22 cellular contexts compared by ENCODE assay signal in genomic region chr20:9594284-9594875, GRCh38.
DNase-seq lines count a peak whose midpoint lies in the region; ATAC-seq, FAIRE-seq and TF ChIP-seq lines count a peak whose summit lies in the region.
"Had no signal": no experiment of that assay in that cellular context is flagged by ENCODE, and none has a peak within 500 bp of the region (broad histone marks: within the 10 kb centered on the region; RNA-seq: fewer than 3 reads in every experiment).

No MANE protein-coding gene starts in this region.

- no peak overlapping the region for H3K4me3 Mint-ChIP-seq in Calu3 (ENCODE audit: low read depth, unreplicated experiment)
- H3K4me3 Mint-ChIP-seq: HFFc6 had no signal

- TF ChIP-seq CTCF in Calu3 (IDR thresholded peaks at IDR 0.05; ENCODE audit: unreplicated experiment) (no peak), hepatocyte (IDR thresholded peaks at IDR 0.05; ENCODE audit: poor library complexity) (no peak), pancreas (IDR thresholded peaks at IDR 0.05) (no peak), GM13976 (IDR thresholded peaks at IDR 0.05; ENCODE audit: borderline replicate concordance, control extremely low read depth, extremely low read depth, insufficient read depth, missing control alignments) (no peak)

- no peaks in the 10 kb centered on the region for H3K79me2 ChIP-seq in hepatocyte

- no peaks in the 10 kb centered on the region for H4K20me1 ChIP-seq in hepatocyte (ENCODE audit: insufficient read depth, poor library complexity, severe bottlenecking)

- CTCF ChIA-PET in Calu3 (lab: Charles Lee) = no interaction called here

- H3K27me3 ChIP-seq in hepatocyte = no peaks in the 10 kb centered on the region
- H3K27me3 ChIP-seq in pancreas = no peaks in the 10 kb centered on the region

- H3K9me3 ChIP-seq in hepatocyte (ENCODE audit: low read depth) (no peaks in the 10 kb centered on the region), pancreas (no peaks in the 10 kb centered on the region)

- DNase-seq in Calu3 = peak; percentile 19
- peak; percentile 49 for DNase-seq in RCC 7860 (ENCODE audit: low spot score)
- DNase-seq in hepatocyte (ENCODE audit: low spot score) = peak; percentile 30
- peak in 2 of 6 donors; percentile 22 to 32 for DNase-seq in pancreas
- DNase-seq in activated gamma-delta T cell treated with Interleukin-2 at 50 U/mL for 16 hours = no peak
- DNase-seq in cerebellar nuclear complex (lab: John Stamatoyannopoulos, UW) = no peak
- DNase-seq in GM13976 (ENCODE audit: low spot score) = no peak
- DNase-seq: AML-193, Caco-2, DMS79 treated with DMSO at 0.1 percent for 48 hours, GDM1, HFFc6, IMR-90, Kasumi-1, NCI-H187 treated with DMSO at 0.1 percent for 48 hours, NCI-H2171, NCI-H446 treated with DMSO at 0.1 percent for 48 hours, NCI-H774, SIG-M5 had no signal

- H3K36me3 Mint-ChIP-seq in Calu3 (ENCODE audit: insufficient read depth, unreplicated experiment) = no peaks in the 10 kb centered on the region

- intact Hi-C loops in Calu3 (cut with micrococcal nuclease; ENCODE audit: unreplicated experiment) (loop anchor here (10.0 kb wide), 1 partner anchor 80 kb away; the partner anchor contains the start of gene LAMP5), pancreas (cut with DNase I) (no loop called here)

- no peaks in the 10 kb centered on the region for H3K4me1 ChIP-seq in hepatocyte (ENCODE audit: insufficient read depth)
- H3K4me1 ChIP-seq in pancreas = peaks cover 0 to 14% (median 10%) of the 10 kb centered on the region in 3 donors

- 78% methylated on average over 1 of the region's 1 CpG for WGBS in hepatocyte (ENCODE audit: low lambda C conversion rate, missing lambda C conversion rate)
- WGBS in pancreas, 2 donors = 11 to 22% methylated on average over 1 of the region's 1 CpG

- FAIRE-seq in RCC 7860 (lab: Jason Lieb, UNC) (no peak), pancreas (lab: Jason Lieb, UNC) (no peak)
- FAIRE-seq: GM12892, H1 had no signal

- peaks cover 4% of the 10 kb centered on the region for H3K9me3 Mint-ChIP-seq in Calu3 (ENCODE audit: low read depth, unreplicated experiment)
- H3K9me3 Mint-ChIP-seq: HFFc6 had no signal

- H3K27ac ChIP-seq in hepatocyte (no peak overlapping the region), pancreas (peak overlapping the region in 2 of 4 donors; percentile 14 to 17)

- ATAC-seq in pancreas = peak; percentile 88 to 92 (median 90)
- ATAC-seq in GM21367 (IDR thresholded peaks at IDR 0.05; ENCODE audit: unreplicated experiment) = no peak

- H3K9me2 ChIP-seq in hepatocyte (replicated peaks; ENCODE audit: insufficient read depth) = no peaks in the 10 kb centered on the region

- H3K36me3 ChIP-seq in hepatocyte (replicated peaks; ENCODE audit: insufficient read depth, low read depth) = no peaks in the 10 kb centered on the region
- H3K36me3 ChIP-seq in pancreas = no peaks in the 10 kb centered on the region

- no peaks in the 10 kb centered on the region for H3K27me3 Mint-ChIP-seq in Calu3 (ENCODE audit: unreplicated experiment)

- no peak overlapping the region for H3K4me2 ChIP-seq in hepatocyte

- in situ Hi-C loops in GM13976 (cut with MboI; ENCODE audit: low sequenced_read_pairs, unreplicated experiment) = no loop called here

- BruUV-seq in Calu3 (replicated peaks; lab: Mats Ljungman, UMichigan) = no TSS peak

- H2AFZ ChIP-seq in hepatocyte = no peak overlapping the region

- H3K4me3 ChIP-seq in hepatocyte = no peak overlapping the region
- no peak overlapping the region for H3K4me3 ChIP-seq in pancreas

- peaks cover 40% of the 10 kb centered on the region for H3K4me1 Mint-ChIP-seq in Calu3 (ENCODE audit: low read depth, unreplicated experiment)

- H3K27ac Mint-ChIP-seq in Calu3 (ENCODE audit: unreplicated experiment) = peak overlapping the region; percentile 77
- H3K27ac Mint-ChIP-seq: HFFc6 had no signal

Comparison
In these comparisons a context has a peak if more than half of its experiments do, and no peak if none do; other contexts are left out.
1. DNase-seq: peak in Calu3 (single experiment), RCC 7860 (single experiment) and hepatocyte (single experiment); none in activated gamma-delta T cell treated with Interleukin-2 at 50 U/mL for 16 hours (single experiment), cerebellar nuclear complex (0 of 2) and GM13976 (single experiment).